ENCODE assay signal across 8 cellular contexts in the genomic region with DNA sequence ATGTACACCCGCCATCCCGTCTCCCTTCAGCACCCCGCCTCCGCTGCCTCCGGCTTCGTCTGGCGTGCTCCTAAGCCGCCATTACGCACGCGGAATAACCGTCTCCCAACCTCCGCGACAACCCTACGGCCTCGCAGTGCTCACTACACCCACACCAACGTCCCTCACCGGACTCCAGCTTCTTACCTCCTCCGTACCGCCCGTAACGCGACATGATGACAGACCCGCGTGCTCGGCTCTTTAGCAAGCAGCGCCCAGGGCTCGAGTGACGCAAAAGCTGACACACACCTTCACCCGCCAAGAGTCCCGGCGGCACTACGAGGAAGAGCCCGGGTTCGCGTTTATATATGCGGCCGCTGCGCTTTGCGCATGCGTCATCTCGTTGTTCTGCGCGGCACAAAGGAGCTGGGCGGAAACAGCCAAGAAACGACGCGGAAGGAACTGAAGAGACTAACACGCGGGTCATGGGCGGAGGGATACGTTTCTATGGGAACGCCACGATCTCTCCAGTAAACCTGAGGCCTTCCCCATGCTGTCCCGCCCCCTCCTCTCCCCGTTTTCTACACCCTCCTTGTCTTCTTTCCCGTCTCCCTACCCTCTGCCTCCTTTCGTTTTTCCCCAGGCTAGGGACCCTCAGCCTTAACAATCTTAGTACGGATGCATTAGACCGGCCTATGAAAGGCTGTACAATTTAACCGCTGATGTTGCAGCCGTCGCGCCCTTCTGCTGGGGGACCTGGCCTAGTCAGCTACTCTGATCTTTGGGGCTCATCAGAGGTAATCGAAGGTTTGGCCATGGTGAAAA. TPM values are rescaled to one million over a fixed set of nuclear protein-coding genes. Genes with fewer than 3 reads are reported as not detected.
DNase-seq lines count a peak whose midpoint lies in the region; ATAC-seq, FAIRE-seq and TF ChIP-seq lines count a peak whose summit lies in the region.

TSS of gene SRSF7 (minus strand) at position 319 of the 804 bp plus-strand sequence. CDS start at position 214, 105 bp downstream.

- no peaks in the 10 kb centered on the region for H4K20me1 ChIP-seq in OCI-LY1 (ENCODE audit: insufficient read depth, low read length)

- H3K79me2 ChIP-seq in OCI-LY1 (ENCODE audit: insufficient read depth, low read length): peaks cover 39% of the 10 kb centered on the region

- H3K27me3 ChIP-seq in HUES64 (ENCODE audit: insufficient read depth, low read length) (no peaks in the 10 kb centered on the region), OCI-LY1 (ENCODE audit: insufficient read depth, low read length) (no peaks in the 10 kb centered on the region)

- H3K9me2 ChIP-seq in OCI-LY1 (ENCODE audit: low read depth, low read length): no peaks in the 10 kb centered on the region

- peak within 1 kb of the TSS; percentile 90 for H3K27ac ChIP-seq in HUES64 (ENCODE audit: low read depth, low read length)
- H3K27ac ChIP-seq in OCI-LY1 (ENCODE audit: low read depth, low read length, poor library complexity, severe bottlenecking): peak within 1 kb of the TSS; percentile 92
- peak within 1 kb of the TSS; percentile 97 for H3K27ac ChIP-seq in mesodermal cell (ENCODE audit: low read depth, low read length, severe bottlenecking)

- peak within 1 kb of the TSS; percentile 92 for H2AFZ ChIP-seq in OCI-LY1 (ENCODE audit: low read length)

- H3K4me1 ChIP-seq in HUES64 (ENCODE audit: insufficient read depth, low read length) (peaks cover 16% of the 10 kb centered on the region), OCI-LY1 (ENCODE audit: insufficient read depth, low read length, severe bottlenecking) (peaks cover 54% of the 10 kb centered on the region), mesodermal cell (ENCODE audit: control insufficient read depth, insufficient read depth, low read length, poor library complexity, severe bottlenecking) (peaks cover 19% of the 10 kb centered on the region)

- H3K9ac ChIP-seq in HUES64 (ENCODE audit: low read depth, low read length) (peak within 1 kb of the TSS; percentile 100), OCI-LY1 (ENCODE audit: low read length) (peak within 1 kb of the TSS; percentile 99)

- in situ Hi-C loops in Caki2 (cut with HindIII; ENCODE audit: low pct_unique_long_range_greater_than_20kb, low sequenced_read_pairs): no loop called here

- ATAC-seq in GM21423 (IDR thresholded peaks at IDR 0.05; ENCODE audit: unreplicated experiment): peak; percentile 73

- H3K9me3 ChIP-seq in HUES64 (ENCODE audit: insufficient read depth, low read depth, low read length) (no peaks in the 10 kb centered on the region), OCI-LY1 (ENCODE audit: low read length) (no peaks in the 10 kb centered on the region), mesodermal cell (ENCODE audit: control insufficient read depth, low read length) (no peaks in the 10 kb centered on the region)

- H3K36me3 ChIP-seq in HUES64 (ENCODE audit: insufficient read depth, low read length) (peaks cover 39% of the 10 kb centered on the region), OCI-LY1 (ENCODE audit: insufficient read depth, low read length) (peaks cover 44% of the 10 kb centered on the region), mesodermal cell (ENCODE audit: control insufficient read depth, insufficient read depth, low read length) (peaks cover 39% of the 10 kb centered on the region)

- peak within 1 kb of the TSS; percentile 80 for H3K4me2 ChIP-seq in OCI-LY1 (ENCODE audit: low read length)

- H3K4me3 ChIP-seq in HUES64 (ENCODE audit: low read length) (peak within 1 kb of the TSS; percentile 93), OCI-LY1 (ENCODE audit: low read depth, low read length, poor library complexity, severe bottlenecking) (peak within 1 kb of the TSS; percentile 95), mesodermal cell (ENCODE audit: extremely low read depth, insufficient read depth, low read length, poor library complexity, severe bottlenecking) (peak within 1 kb of the TSS; percentile 92)

- H3F3A ChIP-seq in OCI-LY1 (ENCODE audit: insufficient read depth, low read length): peaks cover 4% of the 10 kb centered on the region; the same call in 1 of the 2 replicates

- under 1% methylated on average over 65 of the region's 65 CpGs for WGBS in HUES64
- 0 to 1% methylated on average over 65 of the region's 65 CpGs for WGBS in mesodermal cell (ENCODE audit: insufficient coverage in 2 of 2), 2 experiments

- no peak for TF ChIP-seq CTCF in OCI-LY1 (IDR thresholded peaks at IDR 0.05; ENCODE audit: low read length)

- peak; percentile 97 for DNase-seq in Caki2 (ENCODE audit: low read depth)
- peak; percentile 98 for DNase-seq in activated CD8-positive, alpha-beta memory T cell treated with anti-CD3 and anti-CD28 coated beads, Interleukin-2, amount 50 U/mL, for 4 hours
- DNase-seq in stimulated activated CD8-positive, alpha-beta memory T cell treated with anti-CD3 and anti-CD28 coated beads, Interleukin-15, amount 100 ng/mL, for 4 hours (ENCODE audit: low read depth in 2 of 2): peak; percentile 93 to 94

- peak; percentile 88 for FAIRE-seq in endometrium (lab: Jason Lieb, UNC)

RNA-seq across cellular contexts. Expression of gene SRSF7, which starts in this region (rescaled TPM):
- total RNA-seq in Caki2 (2014; rRNA removed; shearing (Covaris generic); ENCODE audit: low replicate concordance): 145 and 165 TPM in 2 replicates
- polyA plus RNA-seq in HUES64 (2013, experiment 1 of 2): 398 TPM
- polyA plus RNA-seq in HUES64 (2013, experiment 2 of 2): 431 TPM
- polyA plus RNA-seq in mesodermal cell (2013, experiment 1 of 2): 198 TPM
- 211 TPM for polyA plus RNA-seq in mesodermal cell (2013, experiment 2 of 2)

Comparison
In these comparisons a context has a peak if more than half of its experiments do, and no peak if none do; other contexts are left out.
1. Peak in every context shown above with its lines: DNase-seq, ATAC-seq, H3K4me3 ChIP-seq and H3K27ac ChIP-seq.